9 cellular contexts compared by ENCODE assay signal in the genomic region with DNA sequence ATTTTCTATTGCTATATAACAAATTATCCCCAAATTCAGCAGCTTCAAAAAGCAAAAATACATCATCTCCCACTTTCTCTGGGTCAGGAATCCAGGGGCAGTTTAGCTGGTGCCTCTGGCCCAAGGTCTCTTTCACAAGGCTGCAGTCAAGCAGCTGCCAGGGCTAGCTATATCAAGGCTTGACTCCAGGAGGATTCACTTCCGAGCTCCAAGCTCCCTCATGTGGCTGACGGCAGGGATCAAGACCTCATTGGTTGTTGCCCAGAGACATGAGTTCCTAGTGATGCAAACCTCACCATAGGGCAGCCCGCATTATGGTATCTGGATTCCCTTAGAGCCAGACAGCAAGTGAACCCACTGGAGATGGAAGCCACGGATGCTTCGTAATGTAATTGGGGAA. TPM values are rescaled to one million over a fixed set of nuclear protein-coding genes. Genes with fewer than 3 reads are reported as not detected.
DNase-seq lines count a peak whose midpoint lies in the region; ATAC-seq, FAIRE-seq and TF ChIP-seq lines count a peak whose summit lies in the region.
"Had no signal": no experiment of that assay in that cellular context is flagged by ENCODE, and none has a peak within 500 bp of the region (broad histone marks: within the 10 kb centered on the region; RNA-seq: fewer than 3 reads in every experiment).

No MANE protein-coding gene starts in this region.

- H3K27me3 Mint-ChIP-seq in GM23338 (ENCODE audit: insufficient read depth, low read depth, poor library complexity), result no peaks in the 10 kb centered on the region
- H3K27me3 Mint-ChIP-seq in activated CD4-positive, alpha-beta T cell treated with anti-CD3 and anti-CD28 coated beads, Interleukin-2, amount 10 ng/mL, durations not matched to agents 7 days and 5 days, result peaks cover 10% of the 10 kb centered on the region

- H3K4me2 ChIP-seq in GM23338, result no peak overlapping the region

- no peak overlapping the region for H3K27ac ChIP-seq in GM23338 (ENCODE audit: low read depth)

- no peaks in the 10 kb centered on the region for H3K4me1 ChIP-seq in GM23338 (ENCODE audit: insufficient read depth)

- ATAC-seq in GM23338, result peak; percentile 100

- FAIRE-seq in GM19239 (lab: Jason Lieb, UNC), result no peak

- no peaks in the 10 kb centered on the region for H3K4me1 Mint-ChIP-seq in GM23338
- H3K4me1 Mint-ChIP-seq in activated CD4-positive, alpha-beta T cell treated with anti-CD3 and anti-CD28 coated beads, Interleukin-2, amount 10 ng/mL, durations not matched to agents 7 days and 5 days, result no peaks in the 10 kb centered on the region

- POLR2A ChIA-PET in GM10248 (lab: Yijun Ruan, JAX), result no interaction called here
- POLR2A ChIA-PET in activated CD4-positive, alpha-beta T cell treated with anti-CD3 and anti-CD28 coated beads, Interleukin-2, amount 10 ng/mL, durations not matched to agents 7 days and 5 days (lab: Charles Lee), result no interaction called here

- no peak overlapping the region for H2AFZ ChIP-seq in GM23338

- H3K36me3 Mint-ChIP-seq in GM23338 (ENCODE audit: low read depth), result no peaks in the 10 kb centered on the region
- H3K36me3 Mint-ChIP-seq in activated CD4-positive, alpha-beta T cell treated with anti-CD3 and anti-CD28 coated beads, Interleukin-2, amount 10 ng/mL, durations not matched to agents 7 days and 5 days (ENCODE audit: low read depth), result no peaks in the 10 kb centered on the region

- H3K79me2 ChIP-seq in GM23338 (replicated peaks; ENCODE audit: insufficient read depth), result no peaks in the 10 kb centered on the region

- TF ChIP-seq CTCF in GM23338 (conservative IDR thresholded peaks at IDR 0.05; ENCODE audit: low read depth in 2 of 2), result peak; percentile 59 to 92
- no peak for TF ChIP-seq CTCF in GM10248 (IDR thresholded peaks at IDR 0.05; ENCODE audit: control extremely low read depth, extremely low read depth, low read depth, missing control alignments)

- H3K27ac Mint-ChIP-seq in GM23338, result peak overlapping the region; percentile 59; the same call in 1 of the 2 replicates
- no peak overlapping the region for H3K27ac Mint-ChIP-seq in activated CD4-positive, alpha-beta T cell treated with anti-CD3 and anti-CD28 coated beads, Interleukin-2, amount 10 ng/mL, durations not matched to agents 7 days and 5 days

- no peaks in the 10 kb centered on the region for H3K9me2 ChIP-seq in GM23338 (ENCODE audit: insufficient read depth)

- no peaks in the 10 kb centered on the region for H3F3A ChIP-seq in GM23338 (replicated peaks; ENCODE audit: low read depth)

- no peak overlapping the region for H3K4me3 Mint-ChIP-seq in GM23338
- H3K4me3 Mint-ChIP-seq in activated CD4-positive, alpha-beta T cell treated with anti-CD3 and anti-CD28 coated beads, Interleukin-2, amount 10 ng/mL, durations not matched to agents 7 days and 5 days, result no peak overlapping the region
- H3K4me3 Mint-ChIP-seq: dendritic cell treated with granulocyte-macrophage colony-stimulating factor and Interleukin-4, amounts not matched to agents 40 ng/mL and 50 ng/mL, for 4 days had no signal

- no peaks in the 10 kb centered on the region; the same call in 2 of the 3 replicates for H3K9me3 Mint-ChIP-seq in GM23338
- no peaks in the 10 kb centered on the region for H3K9me3 Mint-ChIP-seq in activated CD4-positive, alpha-beta T cell treated with anti-CD3 and anti-CD28 coated beads, Interleukin-2, amount 10 ng/mL, durations not matched to agents 7 days and 5 days
- H3K9me3 Mint-ChIP-seq: dendritic cell treated with granulocyte-macrophage colony-stimulating factor and Interleukin-4, amounts not matched to agents 40 ng/mL and 50 ng/mL, for 4 days had no signal

- no peaks in the 10 kb centered on the region for H3K27me3 ChIP-seq in GM23338 (ENCODE audit: insufficient read depth)

- CTCF ChIA-PET in GM10248 (lab: Yijun Ruan, JAX), result interaction anchor here (1.1 to 1.2 kb wide), 3 partner anchors 9 to 24 kb away, joined by 3 to 4 read pairs (median 3); no protein-coding TSS in a partner anchor
- CTCF ChIA-PET in activated CD4-positive, alpha-beta T cell treated with anti-CD3 and anti-CD28 coated beads, Interleukin-2, amount 10 ng/mL, durations not matched to agents 7 days and 5 days (lab: Charles Lee), result no interaction called here

- H3K36me3 ChIP-seq in GM23338 (ENCODE audit: insufficient read depth), result no peaks in the 10 kb centered on the region

- no peaks in the 10 kb centered on the region for H4K20me1 ChIP-seq in GM23338 (replicated peaks; ENCODE audit: insufficient read depth)

- no peak overlapping the region for H3K4me3 ChIP-seq in GM23338

- peak; percentile 88 for DNase-seq in GM23338 (ENCODE audit: low spot score)
- peak; percentile 72 for DNase-seq in RPMI7951 (ENCODE audit: low read depth)
- DNase-seq in foreskin melanocyte, result peak; percentile 51
- peak; percentile 20 for DNase-seq in pulmonary artery endothelial cell (ENCODE audit: low read depth, low spot score)
- DNase-seq in GM10248 (ENCODE audit: extremely low spot score), result no peak
- DNase-seq in GM19239 (ENCODE audit: insufficient read length, low spot score), result no peak
- no peak for DNase-seq in NOMO-1 (lab: John Stamatoyannopoulos, UW; ENCODE audit: unreplicated experiment in 2 of 2)
- DNase-seq in activated CD4-positive, alpha-beta T cell treated with anti-CD3 and anti-CD28 coated beads, Interleukin-2, amount 10 ng/mL, durations not matched to agents 7 days and 5 days, result no peak

TF ChIP-seq in GM23338, 12 proteins besides CTCF, POLR2A, EP300 and RAD21:
- TF ChIP-seq ZNF114 (CRISPR knock-in tag; IDR thresholded peaks at IDR 0.05), result no peak

RNA-seq across cellular contexts. Expression of a gene that starts 1.3 kb away (rescaled TPM):
- not detected in 2 replicates for total RNA-seq in GM23338 (2014; rRNA removed; shearing (Covaris generic))
- not detected in 2 replicates for polyA plus RNA-seq in GM23338 (2016; fragmentation: Nextera tagmentation; extraction: Ambion mirVana)
- 0.24 and 0.29 TPM in 2 replicates for total RNA-seq in RPMI7951 (2014; rRNA removed; shearing (Covaris generic))
- total RNA-seq in pulmonary artery endothelial cell, result not detected in 2 replicates
- not detected for total RNA-seq in activated CD4-positive, alpha-beta T cell treated with anti-CD3 and anti-CD28 coated beads, Interleukin-2, amount 10 ng/mL, durations not matched to agents 7 days and 5 days

RNA-seq across cellular contexts. Expression of a gene that starts 42.5 kb away (rescaled TPM):
- not detected in 2 replicates for total RNA-seq in GM23338 (2014; rRNA removed; shearing (Covaris generic))
- polyA plus RNA-seq in GM23338 (2016; fragmentation: Nextera tagmentation; extraction: Ambion mirVana), result not detected in 2 replicates
- 0.12 and 0.29 TPM in 2 replicates for total RNA-seq in RPMI7951 (2014; rRNA removed; shearing (Covaris generic))
- total RNA-seq in pulmonary artery endothelial cell, result not detected in 2 replicates
- total RNA-seq in activated CD4-positive, alpha-beta T cell treated with anti-CD3 and anti-CD28 coated beads, Interleukin-2, amount 10 ng/mL, durations not matched to agents 7 days and 5 days, result 10 to 100 TPM; 12.8 to 16.1 TPM

RNA-seq across cellular contexts. Expression of a gene that starts 56.2 kb away (rescaled TPM):
- total RNA-seq in GM23338 (2014; rRNA removed; shearing (Covaris generic)), result not detected in 2 replicates
- not detected in 2 replicates for polyA plus RNA-seq in GM23338 (2016; fragmentation: Nextera tagmentation; extraction: Ambion mirVana)
- total RNA-seq in RPMI7951 (2014; rRNA removed; shearing (Covaris generic)), result not detected in 2 replicates
- not detected in 2 replicates for total RNA-seq in pulmonary artery endothelial cell
- not detected for total RNA-seq in activated CD4-positive, alpha-beta T cell treated with anti-CD3 and anti-CD28 coated beads, Interleukin-2, amount 10 ng/mL, durations not matched to agents 7 days and 5 days

Comparison
In these comparisons a context has a peak if more than half of its experiments do, and no peak if none do; other contexts are left out.
1. DNase-seq: peak in GM23338 (single experiment), RPMI7951 (single experiment), foreskin melanocyte (single experiment) and pulmonary artery endothelial cell (single experiment); none in GM10248 (single experiment), GM19239 (single experiment), NOMO-1 (0 of 2) and activated CD4-positive, alpha-beta T cell treated with anti-CD3 and anti-CD28 coated beads, Interleukin-2, amount 10 ng/mL, durations not matched to agents 7 days and 5 days (single experiment).
2. RNA of a gene that starts 42.5 kb away (total RNA-seq): 12.8 to 16.1 TPM in activated CD4-positive, alpha-beta T cell treated with anti-CD3 and anti-CD28 coated beads, Interleukin-2, amount 10 ng/mL, durations not matched to agents 7 days and 5 days; 0.12 to 0.29 TPM in RPMI7951, not detected in GM23338 and not detected in pulmonary artery endothelial cell; every median in the first group is over 10 times any median in the second.